In genomic region chr7:122438001-122438400, GRCh38 we compare ENCODE assay signal across 2 cellular contexts.
TF ChIP-seq lines count a peak whose summit lies in the region.

No MANE protein-coding gene starts in this region.

TF ChIP-seq in H1, 55 proteins besides CTCF, POLR2A, EP300 and RAD21:
- no peak for TF ChIP-seq JUN (IDR thresholded peaks at IDR 0.05; ENCODE audit: low read depth, low read length)
- no peak for TF ChIP-seq RXRA (IDR thresholded peaks at IDR 0.05; ENCODE audit: insufficient read depth, low read depth, low read length)
- no peak for TF ChIP-seq NRF1 (IDR thresholded peaks at IDR 0.05; ENCODE audit: low read depth, low read length)
- no peak for TF ChIP-seq CHD7 (IDR thresholded peaks at IDR 0.05; ENCODE audit: insufficient replicate concordance, low read length)
TF ChIP-seq in H1: peak in this region for 0.

TF ChIP-seq in HepG2, 621 proteins besides CTCF, POLR2A, EP300 and RAD21:
- TF ChIP-seq NFE2L1 (CRISPR knock-in tag; IDR thresholded peaks at IDR 0.05; ENCODE audit: borderline replicate concordance) (no peak), BRCA1 (CRISPR knock-in tag; IDR thresholded peaks at IDR 0.05) (no peak), ZMAT3 (CRISPR knock-in tag; conservative IDR thresholded peaks at IDR 0.05) (no peak), ZNF777 (CRISPR knock-in tag; IDR thresholded peaks at IDR 0.05) (no peak), ZBTB25 (CRISPR knock-in tag; IDR thresholded peaks at IDR 0.05) (no peak), ZNF737 (CRISPR knock-in tag; IDR thresholded peaks at IDR 0.05; ENCODE audit: borderline replicate concordance) (no peak), MED13 (CRISPR knock-in tag; IDR thresholded peaks at IDR 0.05) (no peak), SMARCC2 (IDR thresholded peaks at IDR 0.05) (no peak), ATAD3A (CRISPR knock-in tag; IDR thresholded peaks at IDR 0.05) (no peak), CCDC6 (CRISPR knock-in tag; IDR thresholded peaks at IDR 0.05) (no peak), SMAD9 (CRISPR knock-in tag; IDR thresholded peaks at IDR 0.05) (no peak)
- TF ChIP-seq, protein P1, sequence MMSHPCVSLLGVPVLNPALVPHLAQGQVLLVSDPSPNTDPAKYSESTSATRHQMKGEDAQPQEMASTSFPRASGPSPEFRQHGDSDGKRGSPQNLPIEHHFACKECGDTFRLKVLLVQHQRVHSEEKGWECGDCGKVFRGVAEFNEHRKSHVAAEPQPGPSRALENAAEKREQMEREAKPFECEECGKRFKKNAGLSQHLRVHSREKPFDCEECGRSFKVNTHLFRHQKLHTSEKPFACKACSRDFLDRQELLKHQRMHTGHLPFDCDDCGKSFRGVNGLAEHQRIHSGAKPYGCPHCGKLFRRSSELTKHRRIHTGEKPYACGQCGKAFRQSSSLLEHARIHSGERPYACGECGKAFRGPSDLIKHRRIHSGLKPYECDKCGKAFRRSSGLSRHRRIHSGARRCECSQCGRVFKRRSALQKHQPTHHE (CRISPR knock-in tag; IDR thresholded peaks at IDR 0.05; ENCODE audit: borderline replicate concordance): no peak
- TF ChIP-seq, protein P2, sequence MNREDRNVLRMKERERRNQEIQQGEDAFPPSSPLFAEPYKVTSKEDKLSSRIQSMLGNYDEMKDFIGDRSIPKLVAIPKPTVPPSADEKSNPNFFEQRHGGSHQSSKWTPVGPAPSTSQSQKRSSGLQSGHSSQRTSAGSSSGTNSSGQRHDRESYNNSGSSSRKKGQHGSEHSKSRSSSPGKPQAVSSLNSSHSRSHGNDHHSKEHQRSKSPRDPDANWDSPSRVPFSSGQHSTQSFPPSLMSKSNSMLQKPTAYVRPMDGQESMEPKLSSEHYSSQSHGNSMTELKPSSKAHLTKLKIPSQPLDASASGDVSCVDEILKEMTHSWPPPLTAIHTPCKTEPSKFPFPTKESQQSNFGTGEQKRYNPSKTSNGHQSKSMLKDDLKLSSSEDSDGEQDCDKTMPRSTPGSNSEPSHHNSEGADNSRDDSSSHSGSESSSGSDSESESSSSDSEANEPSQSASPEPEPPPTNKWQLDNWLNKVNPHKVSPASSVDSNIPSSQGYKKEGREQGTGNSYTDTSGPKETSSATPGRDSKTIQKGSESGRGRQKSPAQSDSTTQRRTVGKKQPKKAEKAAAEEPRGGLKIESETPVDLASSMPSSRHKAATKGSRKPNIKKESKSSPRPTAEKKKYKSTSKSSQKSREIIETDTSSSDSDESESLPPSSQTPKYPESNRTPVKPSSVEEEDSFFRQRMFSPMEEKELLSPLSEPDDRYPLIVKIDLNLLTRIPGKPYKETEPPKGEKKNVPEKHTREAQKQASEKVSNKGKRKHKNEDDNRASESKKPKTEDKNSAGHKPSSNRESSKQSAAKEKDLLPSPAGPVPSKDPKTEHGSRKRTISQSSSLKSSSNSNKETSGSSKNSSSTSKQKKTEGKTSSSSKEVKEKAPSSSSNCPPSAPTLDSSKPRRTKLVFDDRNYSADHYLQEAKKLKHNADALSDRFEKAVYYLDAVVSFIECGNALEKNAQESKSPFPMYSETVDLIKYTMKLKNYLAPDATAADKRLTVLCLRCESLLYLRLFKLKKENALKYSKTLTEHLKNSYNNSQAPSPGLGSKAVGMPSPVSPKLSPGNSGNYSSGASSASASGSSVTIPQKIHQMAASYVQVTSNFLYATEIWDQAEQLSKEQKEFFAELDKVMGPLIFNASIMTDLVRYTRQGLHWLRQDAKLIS (CRISPR knock-in tag; IDR thresholded peaks at IDR 0.05): no peak
- TF ChIP-seq, protein P3, sequence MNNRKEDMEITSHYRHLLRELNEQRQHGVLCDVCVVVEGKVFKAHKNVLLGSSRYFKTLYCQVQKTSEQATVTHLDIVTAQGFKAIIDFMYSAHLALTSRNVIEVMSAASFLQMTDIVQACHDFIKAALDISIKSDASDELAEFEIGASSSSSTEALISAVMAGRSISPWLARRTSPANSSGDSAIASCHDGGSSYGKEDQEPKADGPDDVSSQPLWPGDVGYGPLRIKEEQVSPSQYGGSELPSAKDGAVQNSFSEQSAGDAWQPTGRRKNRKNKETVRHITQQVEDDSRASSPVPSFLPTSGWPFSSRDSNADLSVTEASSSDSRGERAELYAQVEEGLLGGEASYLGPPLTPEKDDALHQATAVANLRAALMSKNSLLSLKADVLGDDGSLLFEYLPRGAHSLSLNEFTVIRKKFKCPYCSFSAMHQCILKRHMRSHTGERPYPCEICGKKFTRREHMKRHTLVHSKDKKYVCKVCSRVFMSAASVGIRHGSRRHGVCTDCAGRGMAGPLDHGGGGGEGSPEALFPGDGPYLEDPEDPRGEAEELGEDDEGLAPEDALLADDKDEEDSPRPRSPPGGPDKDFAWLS (CRISPR knock-in tag; IDR thresholded peaks at IDR 0.05; ENCODE audit: borderline replicate concordance): no peak
- TF ChIP-seq, protein P4, sequence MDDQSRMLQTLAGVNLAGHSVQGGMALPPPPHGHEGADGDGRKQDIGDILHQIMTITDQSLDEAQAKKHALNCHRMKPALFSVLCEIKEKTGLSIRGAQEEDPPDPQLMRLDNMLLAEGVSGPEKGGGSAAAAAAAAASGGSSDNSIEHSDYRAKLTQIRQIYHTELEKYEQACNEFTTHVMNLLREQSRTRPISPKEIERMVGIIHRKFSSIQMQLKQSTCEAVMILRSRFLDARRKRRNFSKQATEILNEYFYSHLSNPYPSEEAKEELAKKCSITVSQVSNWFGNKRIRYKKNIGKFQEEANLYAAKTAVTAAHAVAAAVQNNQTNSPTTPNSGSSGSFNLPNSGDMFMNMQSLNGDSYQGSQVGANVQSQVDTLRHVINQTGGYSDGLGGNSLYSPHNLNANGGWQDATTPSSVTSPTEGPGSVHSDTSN (CRISPR knock-in tag; IDR thresholded peaks at IDR 0.05; ENCODE audit: borderline replicate concordance): no peak
- TF ChIP-seq, protein P5, sequence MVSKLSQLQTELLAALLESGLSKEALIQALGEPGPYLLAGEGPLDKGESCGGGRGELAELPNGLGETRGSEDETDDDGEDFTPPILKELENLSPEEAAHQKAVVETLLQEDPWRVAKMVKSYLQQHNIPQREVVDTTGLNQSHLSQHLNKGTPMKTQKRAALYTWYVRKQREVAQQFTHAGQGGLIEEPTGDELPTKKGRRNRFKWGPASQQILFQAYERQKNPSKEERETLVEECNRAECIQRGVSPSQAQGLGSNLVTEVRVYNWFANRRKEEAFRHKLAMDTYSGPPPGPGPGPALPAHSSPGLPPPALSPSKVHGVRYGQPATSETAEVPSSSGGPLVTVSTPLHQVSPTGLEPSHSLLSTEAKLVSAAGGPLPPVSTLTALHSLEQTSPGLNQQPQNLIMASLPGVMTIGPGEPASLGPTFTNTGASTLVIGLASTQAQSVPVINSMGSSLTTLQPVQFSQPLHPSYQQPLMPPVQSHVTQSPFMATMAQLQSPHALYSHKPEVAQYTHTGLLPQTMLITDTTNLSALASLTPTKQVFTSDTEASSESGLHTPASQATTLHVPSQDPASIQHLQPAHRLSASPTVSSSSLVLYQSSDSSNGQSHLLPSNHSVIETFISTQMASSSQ (IDR thresholded peaks at IDR 0.05; ENCODE audit: low read depth): no peak
- TF ChIP-seq, protein P5 (CRISPR knock-in tag; IDR thresholded peaks at IDR 0.05; ENCODE audit: borderline replicate concordance): no peak
